In genomic region chr10:5876181-5876768, GRCh38 we compare ENCODE assay signal across 17 cellular contexts. TPM values are rescaled to one million over a fixed set of nuclear protein-coding genes. Genes with fewer than 3 reads are reported as not detected.
A peak's percentile ranks its signal among the peaks of the same experiment; 100 is the strongest.
DNase-seq lines count a peak whose midpoint lies in the region; ATAC-seq and TF ChIP-seq lines count a peak whose summit lies in the region.
"Had no signal": no experiment of that assay in that cellular context is flagged by ENCODE, and none has a peak within 500 bp of the region (broad histone marks: within the 10 kb centered on the region; RNA-seq: fewer than 3 reads in every experiment).

No MANE protein-coding gene starts in this region.

- no peak overlapping the region for H3K18ac ChIP-seq in mesendoderm (ENCODE audit: low read length)

- H3K4ac ChIP-seq in mesendoderm (ENCODE audit: low read depth, low read length), result no peak overlapping the region

- H3K27ac ChIP-seq in upper lobe of right lung (no peak overlapping the region), mesendoderm (ENCODE audit: low read depth, low read length) (no peak overlapping the region)
- H3K27ac ChIP-seq: BLaER1, HL-60 had no signal

- no peak overlapping the region for H3K23ac ChIP-seq in mesendoderm (ENCODE audit: low read length)

- TF ChIP-seq CTCF in AG04449 (IDR thresholded peaks at IDR 0.05; ENCODE audit: insufficient read depth, low read length, missing control alignments) (no peak), HFFc6 (IDR thresholded peaks at IDR 0.05) (no peak), cardiac fibroblast (IDR thresholded peaks at IDR 0.05; ENCODE audit: low read depth, low read length) (no peak), upper lobe of right lung (IDR thresholded peaks at IDR 0.05) (no peak), endothelial cell (IDR thresholded peaks at IDR 0.05; ENCODE audit: unreplicated experiment) (no peak)

- H3K27ac Mint-ChIP-seq in HFFc6 (peak overlapping the region; percentile 94), endothelial cell (ENCODE audit: unreplicated experiment) (no peak overlapping the region)
- H3K27ac Mint-ChIP-seq: activated naive CD8-positive, alpha-beta T cell; endodermal cell had no signal

- POLR2A ChIA-PET in AG04449 (lab: Yijun Ruan, JAX), result interaction anchor here (0.7 to 0.9 kb wide), 2 partner anchors 14 to 63 kb away, joined by 3 to 4 read pairs; partner anchors contain the start of genes ANKRD16, FBH1 and GDI2

- H3K4me3 ChIP-seq in AG04449 (ENCODE audit: low read depth, low read length), result peak overlapping the region; percentile 41
- no peak overlapping the region for H3K4me3 ChIP-seq in cardiac fibroblast (replicated peaks in 1 of 2; ENCODE audit: low read depth in 2 of 2, low read length in 2 of 2)
- H3K4me3 ChIP-seq in upper lobe of right lung, result no peak overlapping the region
- H3K4me3 ChIP-seq in mesendoderm (ENCODE audit: low read length), result no peak overlapping the region
- H3K4me3 ChIP-seq: BLaER1, MG63, tibial nerve had no signal

- H3K9me3 Mint-ChIP-seq in HFFc6 (no peaks in the 10 kb centered on the region), endothelial cell (ENCODE audit: unreplicated experiment) (no peaks in the 10 kb centered on the region)
- H3K9me3 Mint-ChIP-seq: endodermal cell had no signal

- H3K27me3 ChIP-seq in upper lobe of right lung, result no peaks in the 10 kb centered on the region
- no peaks in the 10 kb centered on the region for H3K27me3 ChIP-seq in mesendoderm (ENCODE audit: insufficient read depth, low read length, poor library complexity)
- H3K27me3 ChIP-seq: BLaER1, MG63, tibial nerve had no signal

- no peaks in the 10 kb centered on the region for H3K79me1 ChIP-seq in mesendoderm (ENCODE audit: low read length)

- H3K4me2 ChIP-seq in mesendoderm (ENCODE audit: low read length), result no peak overlapping the region
- H3K4me2 ChIP-seq: BLaER1 had no signal

- no peak overlapping the region for H2AK5ac ChIP-seq in mesendoderm (ENCODE audit: low read length)

- H3K4me1 Mint-ChIP-seq in HFFc6 (ENCODE audit: low read depth) (peaks cover 33% of the 10 kb centered on the region), endothelial cell (ENCODE audit: unreplicated experiment) (peaks cover 4% of the 10 kb centered on the region)

- no peak overlapping the region for H4K5ac ChIP-seq in mesendoderm (ENCODE audit: low read length)

- H2BK120ac ChIP-seq in mesendoderm (ENCODE audit: low read depth, low read length), result no peak overlapping the region

- peak; percentile 90 for DNase-seq in AG04449 (ENCODE audit: low read depth, low spot score)
- peak; percentile 80 for DNase-seq in HFFc6
- DNase-seq in cardiac fibroblast (ENCODE audit: low read depth in 2 of 2), result peak; percentile 32 to 77
- DNase-seq in myocyte (ENCODE audit: low read depth), result peak; percentile 63
- no peak for DNase-seq in upper lobe of right lung
- DNase-seq in anterior cingulate cortex (lab: John Stamatoyannopoulos, UW), result no peak
- no peak for DNase-seq in mesendoderm
- no peak for DNase-seq in endothelial cell (ENCODE audit: low spot score)
- DNase-seq: activated CD8-positive, alpha-beta memory T cell treated with anti-CD3 and anti-CD28 coated beads, Interleukin-2, amount 50 U/mL, for 48 hours; endodermal cell; MG63; NCI-H524; right cardiac atrium had no signal

- no peaks in the 10 kb centered on the region for H3K9me3 ChIP-seq in upper lobe of right lung
- H3K9me3 ChIP-seq: BLaER1, MG63, tibial nerve had no signal

- no peaks in the 10 kb centered on the region for H3K27me3 Mint-ChIP-seq in HFFc6 (ENCODE audit: insufficient read depth)
- no peaks in the 10 kb centered on the region for H3K27me3 Mint-ChIP-seq in endothelial cell (ENCODE audit: unreplicated experiment)
- H3K27me3 Mint-ChIP-seq: activated naive CD8-positive, alpha-beta T cell had no signal

- H3K9ac ChIP-seq in mesendoderm (ENCODE audit: low read length), result no peak overlapping the region
- H3K9ac ChIP-seq: BLaER1 had no signal

- CTCF ChIA-PET in AG04449 (lab: Yijun Ruan, JAX), result interaction anchor here (0.8 to 2.5 kb wide), 5 partner anchors 12 to 435 kb away, joined by 3 to 8 read pairs (median 3); partner anchors contain the start of genes ANKRD16 and FBH1

- H3K4me1 ChIP-seq in upper lobe of right lung, result no peaks in the 10 kb centered on the region
- no peaks in the 10 kb centered on the region for H3K4me1 ChIP-seq in mesendoderm (ENCODE audit: control insufficient read depth, low read depth, low read length)

- no peak overlapping the region for H2BK5ac ChIP-seq in mesendoderm (ENCODE audit: low read length)

- no peaks in the 10 kb centered on the region for H3K79me2 ChIP-seq in mesendoderm (ENCODE audit: control insufficient read depth, insufficient read depth, low read length)

- intact Hi-C loops in upper lobe of right lung (cut with DNase I), result no loop called here

- ATAC-seq in upper lobe of right lung, result no peak
- ATAC-seq: right cardiac atrium had no signal

- WGBS in mesendoderm (ENCODE audit: extremely low coverage, insufficient coverage, low lambda C conversion rate), result no CpG with 5 or more reads among the region's 14 CpGs

- H3K4me3 Mint-ChIP-seq in HFFc6 (peak overlapping the region; percentile 56), endothelial cell (ENCODE audit: unreplicated experiment) (no peak overlapping the region)
- H3K4me3 Mint-ChIP-seq: activated naive CD8-positive, alpha-beta T cell; endodermal cell had no signal

- H3K56ac ChIP-seq in mesendoderm (ENCODE audit: low read length), result no peak overlapping the region

- no peak overlapping the region for H4K8ac ChIP-seq in mesendoderm (ENCODE audit: low read depth, low read length)

- peaks cover 42% of the 10 kb centered on the region for H3K36me3 ChIP-seq in upper lobe of right lung
- H3K36me3 ChIP-seq in mesendoderm (ENCODE audit: control insufficient read depth, insufficient read depth, low read length), result peaks cover 8% of the 10 kb centered on the region

- H3K36me3 Mint-ChIP-seq in HFFc6 (ENCODE audit: low read depth), result peaks cover 12% of the 10 kb centered on the region; the same call in 1 of the 2 replicates
- H3K36me3 Mint-ChIP-seq in endothelial cell (ENCODE audit: low read depth, unreplicated experiment), result peaks cover 12% of the 10 kb centered on the region

- H2BK15ac ChIP-seq in mesendoderm (replicated peaks; ENCODE audit: low read depth), result no peak overlapping the region

RNA-seq across cellular contexts. Expression of gene ANKRD16, which starts 13.4 kb away (rescaled TPM):
- total RNA-seq in HFFc6 (2021; fragmentation: NEBNext Ultra II Directional; extraction: Animal tissue kit (Norgen Biotek cat#: 25700)), result 1 to 10 TPM; 4.7 to 6.7 (median 5.5) TPM
- total RNA-seq in myocyte (10.2 and 12.1 TPM in 2 replicates), upper lobe of right lung (4.6 TPM), endothelial cell (ENCODE audit: unreplicated experiment) (6.6 TPM)
- polyA plus RNA-seq in myocyte (2012), result 6.3 TPM
- 3.2 TPM for polyA plus RNA-seq in mesendoderm (2013, experiment 1 of 2)
- polyA plus RNA-seq in mesendoderm (2013, experiment 2 of 2), result 3.1 TPM

RNA-seq across cellular contexts. Expression of gene FBH1, which starts 13.8 kb away (rescaled TPM):
- 10 to 100 TPM; 60.1 to 69.8 (median 64.2) TPM for total RNA-seq in HFFc6 (2021; fragmentation: NEBNext Ultra II Directional; extraction: Animal tissue kit (Norgen Biotek cat#: 25700))
- total RNA-seq in myocyte (69.3 and 75.2 TPM in 2 replicates), upper lobe of right lung (73.3 TPM), endothelial cell (ENCODE audit: unreplicated experiment) (95.2 TPM)
- polyA plus RNA-seq in myocyte (2012), result 45.0 TPM
- polyA plus RNA-seq in mesendoderm (2013, experiment 1 of 2), result 16.0 TPM
- polyA plus RNA-seq in mesendoderm (2013, experiment 2 of 2), result 16.8 TPM

Comparison
In these comparisons a context has a peak if more than half of its experiments do, and no peak if none do; other contexts are left out.
1. DNase-seq: peak in AG04449 (single experiment), HFFc6 (single experiment), cardiac fibroblast (2 of 2) and myocyte (single experiment); none in upper lobe of right lung (single experiment), anterior cingulate cortex (0 of 58), mesendoderm (single experiment) and endothelial cell (single experiment).